In genomic region chr7:148142660-148143248, GRCh38 we compare ENCODE assay signal across 7 cellular contexts.
DNase-seq lines count a peak whose midpoint lies in the region; ATAC-seq and TF ChIP-seq lines count a peak whose summit lies in the region.

No MANE protein-coding gene starts in this region.

- DNase-seq in ELR (ENCODE audit: low read depth) (peak; percentile 39), NCI-H774 (lab: John Stamatoyannopoulos, UW) (peak; percentile 50), endodermal cell (peak; percentile 74), osteoblast (ENCODE audit: insufficient read length, low spot score, missing footprints) (no peak)
- no peak for DNase-seq in activated CD4-positive, CD25-positive, alpha-beta regulatory T cell treated with anti-CD3 and anti-CD28 coated beads, Interleukin-2, amount 50 U/mL, for 72 hours

- peaks cover 3% of the 10 kb centered on the region for H3K4me1 Mint-ChIP-seq in endodermal cell
- H3K4me1 Mint-ChIP-seq in stimulated activated memory B cell treated with anti-CD40 and anti-IgM and Interleukin-4, amounts not matched to agents 10 μg/mL and 1 μg/mL and 100 μg/mL, for 72 hours: no peaks in the 10 kb centered on the region

- H3K4me3 Mint-ChIP-seq in endodermal cell: no peak overlapping the region
- no peak overlapping the region for H3K4me3 Mint-ChIP-seq in stimulated activated memory B cell treated with anti-CD40 and anti-IgM and Interleukin-4, amounts not matched to agents 10 μg/mL and 1 μg/mL and 100 μg/mL, for 72 hours

- 41 to 64% methylated on average over 3 to 4 of the region's 4 CpGs for WGBS in endodermal cell (ENCODE audit: insufficient coverage in 1 of 2, insufficient read length in 1 of 2), 2 experiments

- no peak overlapping the region for H2AFZ ChIP-seq in osteoblast (ENCODE audit: low read length)

- no peaks in the 10 kb centered on the region for H3K36me3 ChIP-seq in endodermal cell (ENCODE audit: control insufficient read depth, insufficient read depth, low read length)
- no peaks in the 10 kb centered on the region for H3K36me3 ChIP-seq in osteoblast (ENCODE audit: insufficient read depth, low read length)

- no peaks in the 10 kb centered on the region for H3K36me3 Mint-ChIP-seq in endodermal cell (ENCODE audit: low read depth)
- no peaks in the 10 kb centered on the region for H3K36me3 Mint-ChIP-seq in stimulated activated memory B cell treated with anti-CD40 and anti-IgM and Interleukin-4, amounts not matched to agents 10 μg/mL and 1 μg/mL and 100 μg/mL, for 72 hours

- H3K9ac ChIP-seq in endodermal cell (ENCODE audit: extremely low read depth, low read length, poor library complexity, severe bottlenecking): no peak overlapping the region

- TF ChIP-seq CTCF in endodermal cell (conservative IDR thresholded peaks at IDR 0.05) (peak; percentile 87), osteoblast (IDR thresholded peaks at IDR 0.05; ENCODE audit: extremely low read depth, low read depth, low read length) (peak; percentile 60)

- no peak overlapping the region for H3K27ac ChIP-seq in endodermal cell (ENCODE audit: low read depth, low read length)
- H3K27ac ChIP-seq in osteoblast (ENCODE audit: low read depth, low read length): no peak overlapping the region

- no peak overlapping the region for H3K4me2 ChIP-seq in osteoblast (ENCODE audit: insufficient read depth, low read length)

- no peaks in the 10 kb centered on the region for H4K20me1 ChIP-seq in osteoblast (ENCODE audit: insufficient read depth, low read length)

- peaks cover 2% of the 10 kb centered on the region for H3K27me3 Mint-ChIP-seq in endodermal cell (ENCODE audit: insufficient read depth)
- peaks cover 7% of the 10 kb centered on the region for H3K27me3 Mint-ChIP-seq in stimulated activated memory B cell treated with anti-CD40 and anti-IgM and Interleukin-4, amounts not matched to agents 10 μg/mL and 1 μg/mL and 100 μg/mL, for 72 hours

- H3K9me3 ChIP-seq in endodermal cell (ENCODE audit: control insufficient read depth, low read length) (peaks cover 26% of the 10 kb centered on the region), osteoblast (ENCODE audit: low read depth, low read length) (no peaks in the 10 kb centered on the region)

- no peaks in the 10 kb centered on the region for H3K4me1 ChIP-seq in endodermal cell (ENCODE audit: control insufficient read depth, insufficient read depth, low read length)
- H3K4me1 ChIP-seq in osteoblast (ENCODE audit: insufficient read depth, low read length): no peaks in the 10 kb centered on the region

- ATAC-seq in HG03159 (IDR thresholded peaks at IDR 0.05; ENCODE audit: unreplicated experiment): peak; percentile 58
- no peak for ATAC-seq in stimulated activated memory B cell treated with anti-CD40 and anti-IgM and Interleukin-4, amounts not matched to agents 10 μg/mL and 1 μg/mL and 100 μg/mL, for 72 hours

- H3K27ac Mint-ChIP-seq in endodermal cell: no peak overlapping the region
- no peak overlapping the region for H3K27ac Mint-ChIP-seq in stimulated activated memory B cell treated with anti-CD40 and anti-IgM and Interleukin-4, amounts not matched to agents 10 μg/mL and 1 μg/mL and 100 μg/mL, for 72 hours

- no peaks in the 10 kb centered on the region for H3K79me2 ChIP-seq in osteoblast (ENCODE audit: insufficient read depth, low read length)

- H3K4me3 ChIP-seq in endodermal cell (ENCODE audit: low read length) (no peak overlapping the region), osteoblast (ENCODE audit: insufficient read depth, low read length) (no peak overlapping the region)

- no peaks in the 10 kb centered on the region for H3K27me3 ChIP-seq in endodermal cell (ENCODE audit: control insufficient read depth, insufficient read depth, low read length, poor library complexity, severe bottlenecking)
- no peaks in the 10 kb centered on the region for H3K27me3 ChIP-seq in osteoblast (ENCODE audit: insufficient read depth, low read length)

- H3K9me3 Mint-ChIP-seq in endodermal cell: peaks cover 13% of the 10 kb centered on the region
- no peaks in the 10 kb centered on the region for H3K9me3 Mint-ChIP-seq in stimulated activated memory B cell treated with anti-CD40 and anti-IgM and Interleukin-4, amounts not matched to agents 10 μg/mL and 1 μg/mL and 100 μg/mL, for 72 hours

Comparison
In these comparisons a context has a peak if more than half of its experiments do, and no peak if none do; other contexts are left out.
1. DNase-seq: peak in ELR (single experiment), NCI-H774 (single experiment) and endodermal cell (single experiment); none in osteoblast (single experiment) and activated CD4-positive, CD25-positive, alpha-beta regulatory T cell treated with anti-CD3 and anti-CD28 coated beads, Interleukin-2, amount 50 U/mL, for 72 hours (single experiment).